Comparison of ENCODE assay signal across 11 cellular contexts in genomic region chr11:944711-945470, GRCh38. TPM values are rescaled to one million over a fixed set of nuclear protein-coding genes. Genes with fewer than 3 reads are reported as not detected.
A peak's percentile ranks its signal among the peaks of the same experiment; 100 is the strongest.
DNase-seq lines count a peak whose midpoint lies in the region; ATAC-seq and TF ChIP-seq lines count a peak whose summit lies in the region.
"Had no signal": no experiment of that assay in that cellular context is flagged by ENCODE, and none has a peak within 500 bp of the region (broad histone marks: within the 10 kb centered on the region; RNA-seq: fewer than 3 reads in every experiment).

No MANE protein-coding gene starts in this region.

- no peaks in the 10 kb centered on the region for H3K27me3 Mint-ChIP-seq in activated naive CD8-positive, alpha-beta T cell treated with anti-CD3 and anti-CD28 coated beads for 36 hours
- peaks cover 7% of the 10 kb centered on the region for H3K27me3 Mint-ChIP-seq in neural progenitor cell (ENCODE audit: insufficient read depth, low read depth)

- no peak overlapping the region for H3K4me3 Mint-ChIP-seq in activated naive CD8-positive, alpha-beta T cell treated with anti-CD3 and anti-CD28 coated beads for 36 hours
- peak overlapping the region; percentile 80 for H3K4me3 Mint-ChIP-seq in neural progenitor cell
- H3K4me3 Mint-ChIP-seq: activated T-cell treated with anti-CD3 and anti-CD28 coated beads, Interleukin-2, amount 50 U/mL, for 4 hours had no signal

- H2AFZ ChIP-seq in neural progenitor cell (replicated peaks), result no peak overlapping the region

- no peak for TF ChIP-seq EP300 in transverse colon (IDR thresholded peaks at IDR 0.05; ENCODE audit: low read depth)

- H3K27ac Mint-ChIP-seq in activated naive CD8-positive, alpha-beta T cell treated with anti-CD3 and anti-CD28 coated beads for 36 hours, result peak overlapping the region; percentile 1
- H3K27ac Mint-ChIP-seq in neural progenitor cell, result peak overlapping the region; percentile 99

- H3K27ac ChIP-seq in neural progenitor cell (peak overlapping the region; percentile 89), transverse colon (no peak overlapping the region)
- H3K27ac ChIP-seq: thoracic aorta had no signal

- intact Hi-C loops in transverse colon (cut with DNase I; ENCODE audit: low total_unique reads), result no loop called here
- intact Hi-C loops in mucosa of descending colon (cut with DNase I, micrococcal nuclease), result no loop called here

- peaks cover 46% of the 10 kb centered on the region for H3F3A ChIP-seq in neural progenitor cell (ENCODE audit: low read depth)

- peaks cover 92% of the 10 kb centered on the region for H3K79me2 ChIP-seq in neural progenitor cell (ENCODE audit: low read depth)

- H3K9me3 ChIP-seq in neural progenitor cell (ENCODE audit: low read depth), result no peaks in the 10 kb centered on the region
- H3K9me3 ChIP-seq in transverse colon, result peaks cover 0 to 6% of the 10 kb centered on the region in 2 donors
- H3K9me3 ChIP-seq in mucosa of descending colon, result peaks cover 8% of the 10 kb centered on the region

- H4K20me1 ChIP-seq in neural progenitor cell (ENCODE audit: low read depth), result peaks cover 57% of the 10 kb centered on the region

- peaks cover 26% of the 10 kb centered on the region for H3K36me3 Mint-ChIP-seq in activated naive CD8-positive, alpha-beta T cell treated with anti-CD3 and anti-CD28 coated beads for 36 hours
- peaks cover 15% of the 10 kb centered on the region for H3K36me3 Mint-ChIP-seq in neural progenitor cell

- no peak for TF ChIP-seq POLR2A in transverse colon (IDR thresholded peaks at IDR 0.05)

- WGBS in transverse colon (ENCODE audit: low coverage in 1 of 2), 2 donors, result 78 to 91% methylated on average over 8 to 13 of the region's 13 CpGs

- H3K9me3 Mint-ChIP-seq in activated naive CD8-positive, alpha-beta T cell treated with anti-CD3 and anti-CD28 coated beads for 36 hours, result peaks cover 14% of the 10 kb centered on the region
- peaks cover 12% of the 10 kb centered on the region for H3K9me3 Mint-ChIP-seq in neural progenitor cell

- H3K36me3 ChIP-seq in H7 (replicated peaks; ENCODE audit: control insufficient read depth, insufficient read depth, low read length) (no peaks in the 10 kb centered on the region; the same call in 1 of the 2 replicates), neural progenitor cell (no peaks in the 10 kb centered on the region), transverse colon (peaks cover 0 to 7% (median 0%) of the 10 kb centered on the region in 4 donors), mucosa of descending colon (ENCODE audit: low read depth) (no peaks in the 10 kb centered on the region)

- H3K4me1 ChIP-seq in neural progenitor cell (peaks cover 50% of the 10 kb centered on the region), transverse colon (peaks cover 7 to 32% (median 15%) of the 10 kb centered on the region in 4 donors), mucosa of descending colon (ENCODE audit: low read depth) (peaks cover 5% of the 10 kb centered on the region)

- peak; percentile 81 for DNase-seq in H7
- no peak for DNase-seq in activated naive CD8-positive, alpha-beta T cell treated with anti-CD3 and anti-CD28 coated beads for 36 hours
- DNase-seq in fibroblast of the conjunctiva (ENCODE audit: low read depth), result peak; percentile 17
- DNase-seq in neural progenitor cell (ENCODE audit: low spot score), result peak; percentile 83
- no peak for DNase-seq in transverse colon
- DNase-seq in NCI-H2029 treated with DMSO at 0.1 percent for 48 hours (lab: John Stamatoyannopoulos, UW), result no peak
- DNase-seq in mucosa of descending colon, result no peak
- DNase-seq: activated T-cell treated with anti-CD3 and anti-CD28 coated beads, Interleukin-2, amount 50 U/mL, for 4 hours; DMS79 treated with DMSO at 0.1 percent for 48 hours had no signal

- H3K9ac ChIP-seq in neural progenitor cell, result no peak overlapping the region

- in situ Hi-C loops in transverse colon (cut with MboI; ENCODE audit: low pct_ligation_motif_present in 1 of 4, low pct_unique_long_range_greater_than_20kb in 1 of 4, low sequenced_read_pairs in 3 of 4), result no loop called here

- H3K4me2 ChIP-seq in neural progenitor cell, result peak overlapping the region; percentile 48

- ATAC-seq in HG03196 (IDR thresholded peaks at IDR 0.05; ENCODE audit: unreplicated experiment) (no peak), mucosa of descending colon (no peak)
- ATAC-seq: activated T-cell treated with anti-CD3 and anti-CD28 coated beads, Interleukin-2, amount 50 U/mL, for 4 hours had no signal

- H3K4me3 ChIP-seq in H7 (ENCODE audit: insufficient read depth, low read depth, low read length) (no peak overlapping the region), neural progenitor cell (peak overlapping the region; percentile 3), transverse colon (no peak overlapping the region), mucosa of descending colon (no peak overlapping the region)
- H3K4me3 ChIP-seq: thoracic aorta had no signal

- H3K27me3 ChIP-seq in H7 (ENCODE audit: control insufficient read depth, insufficient read depth, low read length) (no peaks in the 10 kb centered on the region), neural progenitor cell (no peaks in the 10 kb centered on the region), transverse colon (no peaks in the 10 kb centered on the region)

- peak; percentile 41 for TF ChIP-seq CTCF in neural progenitor cell (IDR thresholded peaks at IDR 0.05)
- TF ChIP-seq CTCF in transverse colon (IDR thresholded peaks at IDR 0.05), result no peak
- TF ChIP-seq CTCF in mucosa of descending colon (IDR thresholded peaks at IDR 0.05), result no peak

- peaks cover 25% of the 10 kb centered on the region for H3K4me1 Mint-ChIP-seq in activated naive CD8-positive, alpha-beta T cell treated with anti-CD3 and anti-CD28 coated beads for 36 hours
- peaks cover 60% of the 10 kb centered on the region for H3K4me1 Mint-ChIP-seq in neural progenitor cell

RNA-seq across cellular contexts. Expression of gene AP2A2, which starts 19.2 kb away (rescaled TPM):
- total RNA-seq in H7 (2014; rRNA removed; shearing (Covaris generic)), result 36.1 and 46.8 TPM in 2 replicates
- total RNA-seq in activated naive CD8-positive, alpha-beta T cell treated with anti-CD3 and anti-CD28 coated beads for 36 hours, result 10 to 100 TPM; 26.3 to 30.3 TPM
- total RNA-seq in neural progenitor cell (ENCODE audit: low replicate concordance) (50.4 and 67.5 TPM in 2 replicates), transverse colon (100 to 1,000 TPM in 2 of 4 donors, 10 to 100 TPM in 2; 70.5 to 130 (median 102) TPM), mucosa of descending colon (100 to 1,000 TPM in 1 of 3 donors, 10 to 100 TPM in 2; 68.8 to 105 (median 99.5) TPM)

RNA-seq across cellular contexts. Expression of gene CHID1, which starts 34.3 kb away (rescaled TPM):
- total RNA-seq in H7 (2014; rRNA removed; shearing (Covaris generic)), result 36.9 and 38.1 TPM in 2 replicates
- 10 to 100 TPM; 73.1 to 81.6 TPM for total RNA-seq in activated naive CD8-positive, alpha-beta T cell treated with anti-CD3 and anti-CD28 coated beads for 36 hours
- total RNA-seq in neural progenitor cell (ENCODE audit: low replicate concordance), result 56.6 and 62.9 TPM in 2 replicates
- total RNA-seq in transverse colon, result 10 to 100 TPM; 15.3 to 58.2 (median 41.4) TPM
- total RNA-seq in mucosa of descending colon, result 10 to 100 TPM; 52.3 to 64.3 (median 55.3) TPM

Comparison
In these comparisons a context has a peak if more than half of its experiments do, and no peak if none do; other contexts are left out.
1. DNase-seq: peak in H7 (single experiment), fibroblast of the conjunctiva (single experiment) and neural progenitor cell (single experiment); none in activated naive CD8-positive, alpha-beta T cell treated with anti-CD3 and anti-CD28 coated beads for 36 hours (single experiment), transverse colon (single experiment), NCI-H2029 treated with DMSO at 0.1 percent for 48 hours (single experiment) and mucosa of descending colon (0 of 3).